20 cellular contexts compared by ENCODE assay signal in genomic region chr5:15831408-15831807, GRCh38.
DNase-seq lines count a peak whose midpoint lies in the region; ATAC-seq and TF ChIP-seq lines count a peak whose summit lies in the region.
"Had no signal": no experiment of that assay in that cellular context is flagged by ENCODE, and none has a peak within 500 bp of the region (broad histone marks: within the 10 kb centered on the region; RNA-seq: fewer than 3 reads in every experiment).

No MANE protein-coding gene starts in this region.

- CTCF ChIA-PET in SK-N-SH (lab: Yijun Ruan, JAX), result interaction anchor here (0.7 to 1.4 kb wide), 4 partner anchors 36 to 330 kb away, joined by 3 to 4 read pairs (median 3); no protein-coding TSS in a partner anchor

- H3K27me3 ChIP-seq in SK-N-SH (ENCODE audit: insufficient read depth) (no peaks in the 10 kb centered on the region), heart left ventricle (no peaks in the 10 kb centered on the region), right atrium auricular region (no peaks in the 10 kb centered on the region), foreskin keratinocyte (no peaks in the 10 kb centered on the region)
- H3K27me3 ChIP-seq: BLaER1 treated with 17β-estradiol and CSF1 and Interleukin-3, amounts not matched to agents 10 nM and 100 nM had no signal

- H3K36me3 ChIP-seq in SK-N-SH (replicated peaks in 1 of 2; ENCODE audit: control insufficient read depth in 1 of 2, insufficient read depth in 2 of 2, low read length in 1 of 2) (no peaks in the 10 kb centered on the region), heart left ventricle (no peaks in the 10 kb centered on the region), right atrium auricular region (no peaks in the 10 kb centered on the region)
- H3K36me3 ChIP-seq: BLaER1 treated with 17β-estradiol and CSF1 and Interleukin-3, amounts not matched to agents 10 nM and 100 nM had no signal

- H3K9me2 ChIP-seq in SK-N-SH, result no peaks in the 10 kb centered on the region

- TF ChIP-seq EP300 in SK-N-SH (IDR thresholded peaks at IDR 0.05; ENCODE audit: borderline replicate concordance in 1 of 2, low read depth in 1 of 2, low read length in 1 of 2), result peak in 1 of 2 experiments; percentile 73; a peak in 2 of 4 replicates

- no peak overlapping the region for H3K9ac ChIP-seq in SK-N-SH
- H3K9ac ChIP-seq: BLaER1 treated with 17β-estradiol and CSF1 and Interleukin-3, amounts not matched to agents 10 nM and 100 nM; GM23248 had no signal

- H3K4me2 ChIP-seq in SK-N-SH, result no peak overlapping the region
- H3K4me2 ChIP-seq: BLaER1 treated with 17β-estradiol and CSF1 and Interleukin-3, amounts not matched to agents 10 nM and 100 nM had no signal

- no peak overlapping the region for H2AFZ ChIP-seq in SK-N-SH (ENCODE audit: low read depth)
- H2AFZ ChIP-seq: GM23248 had no signal

- POLR2A ChIA-PET in SK-N-SH (lab: Yijun Ruan, JAX), result no interaction called here

- no peak for ATAC-seq in SK-N-SH treated with all-trans-retinoic acid at 6 μM for 48 hours
- peak; percentile 37 to 60 (median 58) for ATAC-seq in heart left ventricle
- ATAC-seq in sciatic nerve, result peak; percentile 30
- no peak for ATAC-seq in foreskin keratinocyte
- ATAC-seq: GM12878 had no signal

- no peaks in the 10 kb centered on the region for H3K9me3 ChIP-seq in SK-N-SH
- no peaks in the 10 kb centered on the region for H3K9me3 ChIP-seq in heart left ventricle
- H3K9me3 ChIP-seq in right atrium auricular region, result no peaks in the 10 kb centered on the region
- H3K9me3 ChIP-seq: BLaER1 treated with 17β-estradiol and CSF1 and Interleukin-3, amounts not matched to agents 10 nM and 100 nM had no signal

- H3K79me2 ChIP-seq in SK-N-SH (ENCODE audit: insufficient read depth), result peaks cover 3% of the 10 kb centered on the region; the same call in 1 of the 2 replicates

- DNase-seq in SK-N-SH (peak; percentile 30), heart left ventricle (no peak), right atrium auricular region (ENCODE audit: low spot score) (no peak), sciatic nerve (ENCODE audit: low spot score) (no peak), HPDE6-E6E7 (ENCODE audit: extremely low spot score) (no peak), foreskin keratinocyte (no peak)
- DNase-seq: CD4-positive, alpha-beta T cell; CD8-positive, alpha-beta memory T cell; DMS 273 treated with DMSO at 0.1 percent for 48 hours; DMS79; EL; GDM1; GM23248; H7; HCEC 1CT had no signal

- 0 out of 2 replicates have a peak, but pooled peaks have one; percentile 15 for TF ChIP-seq RAD21 in SK-N-SH (IDR thresholded peaks at IDR 0.05; ENCODE audit: low read length)

- H3F3A ChIP-seq in SK-N-SH (replicated peaks; ENCODE audit: insufficient read depth), result peaks cover 20% of the 10 kb centered on the region

- 54% methylated on average over 4 of the region's 4 CpGs for WGBS in SK-N-SH (ENCODE audit: low lambda C conversion rate)
- 61 to 70% (median 65%) methylated on average over 4 of the region's 4 CpGs for WGBS in heart left ventricle, 4 donors

- no peak for TF ChIP-seq POLR2A in heart left ventricle (IDR thresholded peaks at IDR 0.05)

- intact Hi-C loops in heart left ventricle (cut with DNase I), result loop anchor here in 4 of 10 donors (10.0 kb wide), 3 partner anchors 153 to 313 kb away; no protein-coding TSS in a partner anchor
- intact Hi-C loops in sciatic nerve (cut with DNase I), result no loop called here

- H3K4me3 ChIP-seq in SK-N-SH (ENCODE audit: low read depth in 2 of 2, low read length in 1 of 2) (no peak overlapping the region), heart left ventricle (no peak overlapping the region), right atrium auricular region (no peak overlapping the region)
- H3K4me3 ChIP-seq: BLaER1 treated with 17β-estradiol and CSF1 and Interleukin-3, amounts not matched to agents 10 nM and 100 nM; GM12878; GM23248 had no signal

- peaks cover 13 to 17% of the 10 kb centered on the region in 2 experiments; a peak in 3 of 4 replicates for H3K4me1 ChIP-seq in SK-N-SH (ENCODE audit: control insufficient read depth in 1 of 2, insufficient read depth in 2 of 2, low read depth in 1 of 2, low read length in 1 of 2)
- H3K4me1 ChIP-seq in heart left ventricle, result peaks cover 0 to 45% (median 22%) of the 10 kb centered on the region in 12 donors
- H3K4me1 ChIP-seq in right atrium auricular region, result peaks cover 0 to 24% of the 10 kb centered on the region in 2 donors
- peaks cover 6% of the 10 kb centered on the region for H3K4me1 ChIP-seq in foreskin keratinocyte
- H3K4me1 ChIP-seq: BLaER1 treated with 17β-estradiol and CSF1 and Interleukin-3, amounts not matched to agents 10 nM and 100 nM had no signal

- TF ChIP-seq CTCF in SK-N-SH (IDR thresholded peaks at IDR 0.05) (no peak), heart left ventricle (IDR thresholded peaks at IDR 0.05) (no peak), right atrium auricular region (IDR thresholded peaks at IDR 0.05) (no peak), VCaP (conservative IDR thresholded peaks at IDR 0.05) (no peak), foreskin keratinocyte (conservative IDR thresholded peaks at IDR 0.05) (no peak)

- peak overlapping the region in 1 of 2 experiments; percentile 96; a peak in 2 of 4 replicates for H3K27ac ChIP-seq in SK-N-SH (ENCODE audit: low read depth in 2 of 2, low read length in 1 of 2)
- no peak overlapping the region for H3K27ac ChIP-seq in heart left ventricle
- H3K27ac ChIP-seq in right atrium auricular region, result no peak overlapping the region
- H3K27ac ChIP-seq in VCaP, result peak overlapping the region; percentile 93
- no peak overlapping the region for H3K27ac ChIP-seq in foreskin keratinocyte
- H3K27ac ChIP-seq: 22Rv1; BLaER1 treated with 17β-estradiol and CSF1 and Interleukin-3, amounts not matched to agents 10 nM and 100 nM; GM23248 had no signal

- peaks cover 9% of the 10 kb centered on the region; the same call in 1 of the 2 replicates for H4K20me1 ChIP-seq in SK-N-SH (ENCODE audit: insufficient read depth)
- H4K20me1 ChIP-seq: BLaER1 treated with 17β-estradiol and CSF1 and Interleukin-3, amounts not matched to agents 10 nM and 100 nM had no signal

TF ChIP-seq in SK-N-SH, 30 proteins besides CTCF, POLR2A, EP300 and RAD21:
- TF ChIP-seq FOXJ3 (CRISPR knock-in tag; IDR thresholded peaks at IDR 0.05) (peak; percentile 52; the same call in 1 of the 2 replicates), FOSL2 (IDR thresholded peaks at IDR 0.05; ENCODE audit: borderline replicate concordance, low read depth) (no peak), MEF2A (IDR thresholded peaks at IDR 0.05; ENCODE audit: borderline replicate concordance, low read depth) (no peak), RCOR1 (IDR thresholded peaks at IDR 0.05; ENCODE audit: low read length) (peak; percentile 64; the same call in 1 of the 2 replicates), NRF1 (IDR thresholded peaks at IDR 0.05; ENCODE audit: low read depth, low read length) (no peak), USF1 (IDR thresholded peaks at IDR 0.05; ENCODE audit: borderline replicate concordance, low read depth) (no peak), NFIC (IDR thresholded peaks at IDR 0.05; ENCODE audit: borderline replicate concordance) (no peak)

TF ChIP-seq in SK-N-SH treated with all-trans-retinoic acid at 6 μM for 48 hours, 23 proteins besides CTCF, POLR2A, EP300 and RAD21:
- TF ChIP-seq BACH2 (CRISPR knock-in tag; IDR thresholded peaks at IDR 0.05; ENCODE audit: borderline replicate concordance) (no peak), ZC3H10 (CRISPR knock-in tag; IDR thresholded peaks at IDR 0.05) (no peak), SNAI2 (CRISPR knock-in tag; IDR thresholded peaks at IDR 0.05) (no peak), ZFP30 (CRISPR knock-in tag; IDR thresholded peaks at IDR 0.05) (no peak), TOX (CRISPR knock-in tag; IDR thresholded peaks at IDR 0.05; ENCODE audit: borderline replicate concordance) (no peak), CSRNP3 (CRISPR knock-in tag; IDR thresholded peaks at IDR 0.05) (no peak), CSDC2 (CRISPR knock-in tag; IDR thresholded peaks at IDR 0.05) (no peak), POU6F1 (CRISPR knock-in tag; IDR thresholded peaks at IDR 0.05; ENCODE audit: borderline replicate concordance, low read depth) (no peak), ESRRG (CRISPR knock-in tag; IDR thresholded peaks at IDR 0.05) (no peak), OSR1 (CRISPR knock-in tag; IDR thresholded peaks at IDR 0.05) (no peak), RARB (CRISPR knock-in tag; IDR thresholded peaks at IDR 0.05) (no peak), ZNF565 (CRISPR knock-in tag; conservative IDR thresholded peaks at IDR 0.05; ENCODE audit: low read depth) (no peak), ZNF8 (CRISPR knock-in tag; IDR thresholded peaks at IDR 0.05) (no peak), ARNTL (CRISPR knock-in tag; IDR thresholded peaks at IDR 0.05; ENCODE audit: borderline replicate concordance, low read depth) (no peak)

Comparison
In these comparisons a context has a peak if more than half of its experiments do, and no peak if none do; other contexts are left out.
1. ATAC-seq: peak in heart left ventricle (4 of 4) and sciatic nerve (single experiment); none in SK-N-SH treated with all-trans-retinoic acid at 6 μM for 48 hours (single experiment) and foreskin keratinocyte (single experiment).